22 cellular contexts compared by ENCODE assay signal in the genomic region with DNA sequence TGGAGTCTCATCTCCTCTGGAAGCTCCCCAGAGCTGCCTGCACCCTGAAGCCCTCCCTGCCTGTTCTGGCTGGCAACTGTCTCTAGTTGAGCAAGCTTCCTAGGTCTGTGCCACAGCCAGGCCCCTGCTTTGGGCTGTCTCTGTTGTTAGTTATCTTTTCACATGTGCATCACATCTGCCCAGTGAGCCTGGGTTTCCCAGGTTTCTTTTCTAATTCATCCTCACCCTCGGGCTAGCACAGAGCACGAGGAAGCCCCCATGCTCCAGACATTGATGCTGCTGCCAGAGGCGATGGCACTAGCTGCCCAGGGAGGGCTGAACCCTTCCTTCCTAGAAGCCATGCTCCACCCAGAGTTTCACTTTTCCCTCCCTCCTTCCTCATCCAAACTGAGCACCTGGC.
"Had no signal": no experiment of that assay in that cellular context is flagged by ENCODE, and none has a peak within 500 bp of the region (broad histone marks: within the 10 kb centered on the region; RNA-seq: fewer than 3 reads in every experiment).

No MANE protein-coding gene starts in this region.

- H3K27me3 ChIP-seq: esophagus muscularis mucosa, left lung, uterus had no signal

- H3K9me3 Mint-ChIP-seq: activated naive CD4-positive, alpha-beta T cell treated with anti-CD3 and anti-CD28 coated beads for 36 hours; activated naive CD8-positive, alpha-beta T cell treated with anti-CD3 and anti-CD28 coated beads, Interleukin-2, amount 50 U/mL, for 24 hours; activated T-cell treated with anti-CD3 and anti-CD28 coated beads, Interleukin-2, amount 50 U/mL, for 72 hours; nephron progenitor cell had no signal

- H3K27me3 Mint-ChIP-seq: activated naive CD8-positive, alpha-beta T cell treated with anti-CD3 and anti-CD28 coated beads, Interleukin-2, amount 50 U/mL, for 24 hours had no signal

- H3K27ac ChIP-seq: esophagus muscularis mucosa, left lung, lower lobe of right lung, parathyroid adenoma, psoas muscle, thoracic aorta, uterus had no signal

- DNase-seq: activated CD4-positive, alpha-beta T cell treated with anti-CD3 and anti-CD28 coated beads for 4 hours; activated CD4-positive, alpha-beta T cell treated with anti-CD3 and anti-CD28 coated beads, Interleukin-2, amount 50 U/mL, for 4 hours; activated effector memory CD4-positive, alpha-beta T cell treated with Interleukin-2 at 50 U/mL for 16 hours; activated naive CD4-positive, alpha-beta T cell treated with anti-CD3 and anti-CD28 coated beads for 36 hours; activated naive CD8-positive, alpha-beta T cell treated with anti-CD3 and anti-CD28 coated beads, Interleukin-2, amount 50 U/mL, for 24 hours; activated T-cell treated with anti-CD3 and anti-CD28 coated beads for 4 hours; activated T-cell treated with anti-CD3 and anti-CD28 coated beads, Interleukin-2, amount 50 U/mL, for 72 hours; dermis blood vessel endothelial cell; effector CD4-positive, alpha-beta T cell; kidney glomerular epithelial cell; left lung; lower lobe of right lung; mesendoderm; nephron progenitor cell; psoas muscle; stimulated activated CD4-positive, alpha-beta T cell treated with anti-CD3 and anti-CD28 coated beads, Interleukin-2, amount 100 ng/mL, for 48 hours; stimulated activated naive CD8-positive, alpha-beta T cell treated with anti-CD3 and anti-CD28 coated beads, Interleukin-15, Interleukin-2, amounts not matched to agents 100 U/mL and 50 U/mL, for 24 hours; trophoblast cell; uterus had no signal

- H3K27ac Mint-ChIP-seq: activated naive CD4-positive, alpha-beta T cell treated with anti-CD3 and anti-CD28 coated beads for 36 hours; activated naive CD8-positive, alpha-beta T cell treated with anti-CD3 and anti-CD28 coated beads, Interleukin-2, amount 50 U/mL, for 24 hours; activated T-cell treated with anti-CD3 and anti-CD28 coated beads, Interleukin-2, amount 50 U/mL, for 72 hours; nephron progenitor cell had no signal

- H3K9ac ChIP-seq: parathyroid adenoma had no signal

- H3K4me3 Mint-ChIP-seq: activated naive CD4-positive, alpha-beta T cell treated with anti-CD3 and anti-CD28 coated beads for 36 hours; activated naive CD8-positive, alpha-beta T cell treated with anti-CD3 and anti-CD28 coated beads, Interleukin-2, amount 50 U/mL, for 24 hours; activated T-cell treated with anti-CD3 and anti-CD28 coated beads, Interleukin-2, amount 50 U/mL, for 72 hours; nephron progenitor cell had no signal

- H3K9me3 ChIP-seq: esophagus muscularis mucosa, left lung, lower lobe of right lung, psoas muscle, thoracic aorta, uterus had no signal

- ATAC-seq: activated naive CD8-positive, alpha-beta T cell treated with anti-CD3 and anti-CD28 coated beads, Interleukin-2, amount 50 U/mL, for 24 hours; activated T-cell treated with anti-CD3 and anti-CD28 coated beads, Interleukin-2, amount 50 U/mL, for 72 hours; left lung; lower lobe of right lung; psoas muscle; stimulated activated naive CD8-positive, alpha-beta T cell treated with anti-CD3 and anti-CD28 coated beads, Interleukin-15, Interleukin-2, amounts not matched to agents 100 U/mL and 50 U/mL, for 24 hours had no signal

- H2AFZ ChIP-seq: parathyroid adenoma had no signal

- H3K4me1 ChIP-seq: parathyroid adenoma, psoas muscle, uterus had no signal

- H3K36me3 ChIP-seq: left lung, lower lobe of right lung, uterus had no signal

- H3K4me3 ChIP-seq: esophagus muscularis mucosa, left lung, lower lobe of right lung, psoas muscle, thoracic aorta, uterus had no signal

- H3K79me2 ChIP-seq: parathyroid adenoma had no signal
